15 cellular contexts compared by ENCODE assay signal in the genomic region with DNA sequence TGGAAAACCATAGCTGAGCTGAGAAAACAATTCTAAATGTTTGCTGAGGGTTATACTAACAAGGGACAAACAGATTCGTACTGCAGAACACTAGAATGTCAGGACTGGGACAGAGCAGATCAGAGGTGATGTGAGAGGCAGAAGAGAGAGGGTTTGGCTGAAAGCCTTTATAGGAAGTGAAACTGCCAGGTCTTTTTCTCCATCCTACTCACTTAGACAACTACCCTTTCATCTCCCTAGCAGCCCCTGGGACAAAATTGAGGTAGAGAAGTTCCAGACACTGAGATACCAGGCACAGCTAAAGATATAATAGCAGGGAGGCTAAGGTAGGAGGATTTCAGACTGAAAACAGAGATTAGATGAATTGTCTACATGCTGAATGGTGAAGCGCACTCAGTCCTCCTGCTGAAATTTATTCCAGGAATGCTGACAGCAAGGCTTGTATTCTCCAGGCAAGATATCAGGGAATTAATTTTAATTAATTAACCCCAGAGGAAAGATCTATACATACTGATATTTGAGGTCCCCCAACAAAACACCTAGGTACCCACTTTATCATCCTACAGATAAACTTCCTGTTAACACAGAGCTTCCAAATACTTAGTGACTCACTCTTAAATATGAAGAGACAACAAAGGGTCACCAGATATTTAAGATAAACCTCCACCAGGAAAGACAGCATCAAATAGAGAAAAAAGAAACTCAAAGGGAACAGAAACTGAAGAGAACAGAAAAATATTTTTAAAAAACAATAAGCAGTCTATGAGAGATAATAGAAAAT. TPM values are rescaled to one million over a fixed set of nuclear protein-coding genes. Genes with fewer than 3 reads are reported as not detected.
DNase-seq lines count a peak whose midpoint lies in the region; ATAC-seq and TF ChIP-seq lines count a peak whose summit lies in the region.
"Had no signal": no experiment of that assay in that cellular context is flagged by ENCODE, and none has a peak within 500 bp of the region (broad histone marks: within the 10 kb centered on the region; RNA-seq: fewer than 3 reads in every experiment).

No MANE protein-coding gene starts in this region.

- TF ChIP-seq POLR2A in stomach (IDR thresholded peaks at IDR 0.05), result no peak

- peak; percentile 55 for ATAC-seq in GM18508 (IDR thresholded peaks at IDR 0.05; ENCODE audit: insufficient read depth, unreplicated experiment)
- peak; percentile 45 for ATAC-seq in HG03565 (IDR thresholded peaks at IDR 0.05; ENCODE audit: unreplicated experiment)
- ATAC-seq in T-helper 17 cell, result peak; percentile 32
- ATAC-seq in heart right ventricle, result no peak

- no peak overlapping the region for H3K4me3 Mint-ChIP-seq in T-helper 17 cell
- H3K4me3 Mint-ChIP-seq: activated naive CD8-positive, alpha-beta T cell treated with anti-CD3 and anti-CD28 coated beads, Interleukin-2, amount 10 ng/mL, durations not matched to agents 7 days and 5 days had no signal

- intact Hi-C loops in heart right ventricle (cut with DNase I) (loop anchor here (5.0 to 10.0 kb wide), 9 partner anchors 47 to 667 kb away; no protein-coding TSS in a partner anchor), stomach (cut with DNase I; ENCODE audit: low total_unique reads) (loop anchor here (10.0 kb wide), 1 partner anchor 260 kb away; no protein-coding TSS in a partner anchor)

- no peaks in the 10 kb centered on the region for H3K9me3 ChIP-seq in T-helper 17 cell (ENCODE audit: control insufficient read depth, low read length, poor library complexity, severe bottlenecking)
- no peaks in the 10 kb centered on the region for H3K9me3 ChIP-seq in heart right ventricle
- no peaks in the 10 kb centered on the region for H3K9me3 ChIP-seq in stomach

- WGBS in heart right ventricle, 2 donors, result 59 to 65% methylated on average over 2 of the region's 2 CpGs
- WGBS in stomach, 5 donors, result 47 to 64% (median 57%) methylated on average over 2 of the region's 2 CpGs

- no peak for TF ChIP-seq EP300 in stomach (IDR thresholded peaks at IDR 0.05)

- peaks cover 0 to 5% (median 0%) of the 10 kb centered on the region in 9 donors for H3K4me1 ChIP-seq in heart right ventricle
- peaks cover 0 to 13% (median 7%) of the 10 kb centered on the region in 4 donors for H3K4me1 ChIP-seq in stomach

- no peaks in the 10 kb centered on the region for H3K36me3 ChIP-seq in heart right ventricle
- H3K36me3 ChIP-seq in stomach, result no peaks in the 10 kb centered on the region

- peaks cover 27% of the 10 kb centered on the region for H3K27me3 Mint-ChIP-seq in T-helper 17 cell

- peaks cover 11% of the 10 kb centered on the region for H3K4me1 Mint-ChIP-seq in T-helper 17 cell

- H3K27ac ChIP-seq in heart right ventricle (no peak overlapping the region), stomach (no peak overlapping the region)

- DNase-seq in CD1c-positive myeloid dendritic cell (ENCODE audit: extremely low spot score) (peak; percentile 16), T-helper 17 cell (no peak), NCI-H345 treated with DMSO at 0.1 percent for 48 hours (lab: John Stamatoyannopoulos, UW; ENCODE audit: unreplicated experiment) (no peak), heart right ventricle (no peak), middle frontal gyrus (ENCODE audit: extremely low spot score, low spot score) (no peak), stomach (no peak)
- DNase-seq: activated naive CD8-positive, alpha-beta T cell treated with anti-CD3 and anti-CD28 coated beads, Interleukin-2, amount 10 ng/mL, durations not matched to agents 7 days and 5 days; DMS153; glutamatergic neuron; NCI-H2029 treated with DMSO at 0.1 percent for 48 hours; NCI-H69; SHP77; stimulated activated CD4-positive, alpha-beta T cell treated with anti-CD3 and anti-CD28 coated beads, Interleukin-4, amount 100 ng/mL, for 1 hour had no signal

- H3K4me3 ChIP-seq in heart right ventricle (no peak overlapping the region), stomach (no peak overlapping the region)

- no peak overlapping the region for H3K27ac Mint-ChIP-seq in T-helper 17 cell
- H3K27ac Mint-ChIP-seq: activated naive CD8-positive, alpha-beta T cell treated with anti-CD3 and anti-CD28 coated beads, Interleukin-2, amount 10 ng/mL, durations not matched to agents 7 days and 5 days had no signal

- H3K27me3 ChIP-seq in heart right ventricle (no peaks in the 10 kb centered on the region), stomach (no peaks in the 10 kb centered on the region)

- TF ChIP-seq CTCF in heart right ventricle (IDR thresholded peaks at IDR 0.05), result no peak
- TF ChIP-seq CTCF in stomach (IDR thresholded peaks at IDR 0.05), result no peak

- no peaks in the 10 kb centered on the region for H3K36me3 Mint-ChIP-seq in T-helper 17 cell (ENCODE audit: low read depth)
- H3K36me3 Mint-ChIP-seq: activated naive CD8-positive, alpha-beta T cell treated with anti-CD3 and anti-CD28 coated beads, Interleukin-2, amount 10 ng/mL, durations not matched to agents 7 days and 5 days had no signal

RNA-seq across cellular contexts. Expression of a gene that starts 12.6 kb away (rescaled TPM):
- 10 to 100 TPM; 18.8 to 20.6 TPM for total RNA-seq in T-helper 17 cell
- 10 to 100 TPM; 32.4 to 59.7 (median 41.1) TPM for total RNA-seq in heart right ventricle
- polyA plus RNA-seq in heart right ventricle, result 10 to 100 TPM; 22.2 to 67.7 TPM
- total RNA-seq in stomach, result 10 to 100 TPM; 26.6 to 51.2 (median 42.9) TPM
- 10 to 100 TPM; 41.5 to 92.4 (median 56.5) TPM for polyA plus RNA-seq in stomach

Comparison
In these comparisons a context has a peak if more than half of its experiments do, and no peak if none do; other contexts are left out.
1. ATAC-seq: peak in GM18508 (single experiment), HG03565 (single experiment) and T-helper 17 cell (single experiment); none in heart right ventricle (0 of 8).